Comparison of ENCODE assay signal across 1 cellular context in the genomic region with DNA sequence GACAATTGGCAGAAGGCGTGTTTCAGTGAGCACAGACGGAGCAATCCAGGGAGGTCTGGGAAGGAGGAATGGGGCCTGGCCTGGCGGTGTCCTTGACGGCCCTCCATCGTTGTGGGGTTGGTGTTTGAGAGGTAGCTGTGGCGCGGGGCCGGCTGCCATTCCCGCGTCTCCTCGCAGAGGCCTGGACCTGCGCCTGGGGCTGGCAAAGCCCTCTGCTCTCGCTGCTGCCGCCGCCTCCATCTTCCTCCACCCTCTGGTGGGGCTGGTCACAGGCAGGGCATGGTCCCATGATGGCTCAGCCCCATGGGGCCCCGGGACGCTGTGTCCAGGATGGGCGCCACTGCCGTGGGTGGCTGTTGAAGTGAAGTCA.
A peak's percentile ranks its signal among the peaks of the same experiment; 100 is the strongest.
TF ChIP-seq lines count a peak whose summit lies in the region.

No MANE protein-coding gene starts in this region.

TF ChIP-seq in HepG2, 621 proteins besides CTCF, POLR2A, EP300 and RAD21:
- TF ChIP-seq RBFOX2 (IDR thresholded peaks at IDR 0.05; ENCODE audit: low read depth, low read length) (peak; percentile 42; the same call in 1 of the 2 replicates), ZBTB33 (CRISPR knock-in tag; IDR thresholded peaks at IDR 0.05) (0 out of 2 replicates have a peak, but pooled peaks have one; percentile 27), AKAP8 (CRISPR knock-in tag; IDR thresholded peaks at IDR 0.05) (peak; percentile 16; the same call in 1 of the 2 replicates), AGO2 (optimal IDR thresholded peaks at IDR 0.05; ENCODE audit: low read depth, low read length) (peak; percentile 58), PRMT3 (CRISPR knock-in tag; IDR thresholded peaks at IDR 0.05; ENCODE audit: borderline replicate concordance, low read depth) (no peak), TRIM24 (CRISPR knock-in tag; IDR thresholded peaks at IDR 0.05) (0 out of 2 replicates have a peak, but pooled peaks have one; percentile 26)
